14 cellular contexts compared by ENCODE assay signal in the genomic region with DNA sequence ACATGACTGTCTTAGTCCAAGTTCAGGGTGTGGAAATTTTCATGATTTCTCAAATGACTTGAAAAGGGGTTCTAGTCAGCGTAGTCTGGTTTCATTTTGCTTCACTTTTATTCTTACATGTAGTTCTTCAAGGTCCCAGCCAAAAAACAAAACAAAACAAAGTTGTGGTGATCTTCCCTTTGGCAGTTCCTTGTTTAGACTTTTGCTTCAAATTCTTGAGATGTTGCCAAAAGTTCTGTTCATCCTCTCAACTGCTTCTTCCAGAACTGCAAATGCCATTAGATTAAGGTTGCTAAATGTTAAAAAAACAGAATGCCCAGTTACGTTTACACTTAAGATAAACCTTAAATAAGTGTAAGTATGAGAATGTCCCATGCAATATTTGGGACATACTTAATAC.
"Had no signal": no experiment of that assay in that cellular context is flagged by ENCODE, and none has a peak within 500 bp of the region (broad histone marks: within the 10 kb centered on the region; RNA-seq: fewer than 3 reads in every experiment).

No MANE protein-coding gene starts in this region.

- H3K27me3 ChIP-seq: heart left ventricle, transverse colon had no signal

- H3K36me3 ChIP-seq: heart left ventricle, left ventricle myocardium inferior, transverse colon had no signal

- H3K9me3 ChIP-seq: heart left ventricle, left ventricle myocardium inferior, transverse colon had no signal

- H3K4me1 ChIP-seq: transverse colon had no signal

- ATAC-seq: activated CD8-positive, alpha-beta memory T cell treated with anti-CD3 and anti-CD28 coated beads, Interleukin-2, amount 10 ng/mL, durations not matched to agents 7 days and 5 days; activated T-cell treated with anti-CD3 and anti-CD28 coated beads, Interleukin-2, amount 50 U/mL, for 4 hours; heart left ventricle; stimulated activated effector memory CD8-positive, alpha-beta T cell treated with anti-CD3 and anti-CD28 coated beads, Interleukin-12 subunit alpha, Interleukin-12 subunit beta, amount 100 ng/mL, for 72 hours had no signal

- H3K4me3 ChIP-seq: heart left ventricle, left ventricle myocardium inferior had no signal

- DNase-seq: activated CD4-positive, alpha-beta T cell treated with anti-CD3 and anti-CD28 coated beads, Interleukin-2, amount 50 U/mL, for 48 hours; activated CD8-positive, alpha-beta memory T cell treated with anti-CD3 and anti-CD28 coated beads, Interleukin-2, amount 10 ng/mL, durations not matched to agents 7 days and 5 days; activated gamma-delta T cell; activated T-cell treated with anti-CD3 and anti-CD28 coated beads, Interleukin-2, amount 50 U/mL, for 4 hours; anterior cingulate cortex; foreskin melanocyte; heart left ventricle; kidney; left ventricle myocardium inferior; mesenchymal stem cell; substantia nigra; SW 1271; transverse colon had no signal

- H3K27ac ChIP-seq: heart left ventricle, left ventricle myocardium inferior, transverse colon had no signal
